In genomic region chr4:6574747-6575502, GRCh38 we compare ENCODE assay signal across 8 cellular contexts. TPM values are rescaled to one million over a fixed set of nuclear protein-coding genes. Genes with fewer than 3 reads are reported as not detected.
DNase-seq lines count a peak whose midpoint lies in the region; ATAC-seq, FAIRE-seq and TF ChIP-seq lines count a peak whose summit lies in the region.

MAN2B2 (plus strand) TSS chr4:6575189; CDS start chr4:6575211, 22 bp downstream.

- peaks cover 3 to 18% of the 10 kb centered on the region in 2 donors for H3K36me3 ChIP-seq in lung (ENCODE audit: control insufficient read depth in 2 of 2, insufficient read depth in 2 of 2, low read length in 2 of 2)

- ATAC-seq in HG03442 (IDR thresholded peaks at IDR 0.05; ENCODE audit: unreplicated experiment) = peak; percentile 90
- peak; percentile 96 for ATAC-seq in activated CD8-positive, alpha-beta T cell treated with anti-CD3 and anti-CD28 coated beads for 36 hours
- ATAC-seq in lung (ENCODE audit: insufficient read depth, low FRiP score) = peak; percentile 98

- intact Hi-C loops in activated CD8-positive, alpha-beta T cell treated with anti-CD3 and anti-CD28 coated beads for 36 hours (cut with micrococcal nuclease) = no loop called here

- peak within 1 kb of the TSS; percentile 79 for H3K4me3 Mint-ChIP-seq in activated CD8-positive, alpha-beta T cell treated with anti-CD3 and anti-CD28 coated beads for 36 hours

- peaks cover 0 to 9% of the 10 kb centered on the region in 2 donors for H3K9me3 ChIP-seq in lung (ENCODE audit: control insufficient read depth in 2 of 2, insufficient read depth in 1 of 2, low read length in 1 of 2)

- H3K4me1 ChIP-seq in lung (ENCODE audit: control insufficient read depth in 2 of 2, insufficient read depth in 2 of 2, low read length in 2 of 2) = peaks cover 0 to 7% of the 10 kb centered on the region in 2 donors

- peak; percentile 98 for DNase-seq in GM19239 (ENCODE audit: insufficient read length, low spot score)
- peak; percentile 35 for DNase-seq in NCI-H748 treated with DMSO at 0.1 percent for 48 hours (lab: John Stamatoyannopoulos, UW)
- peak; percentile 83 for DNase-seq in activated CD8-positive, alpha-beta T cell treated with anti-CD3 and anti-CD28 coated beads for 36 hours
- peak; percentile 95 for DNase-seq in ecto neural progenitor cell (ENCODE audit: low spot score)
- DNase-seq in lung (ENCODE audit: low spot score) = peak; percentile 86
- peak; percentile 65 to 86 (median 75) for DNase-seq in stimulated activated CD4-positive, alpha-beta T cell treated with anti-CD3 and anti-CD28 coated beads, TNF-alpha, amount 100 ng/mL, for 24 hours (ENCODE audit: low read depth in 3 of 3)

- H3K4me3 ChIP-seq in lung = peak within 1 kb of the TSS; percentile 89

- CTCF ChIA-PET in activated CD8-positive, alpha-beta T cell treated with anti-CD3 and anti-CD28 coated beads for 36 hours (lab: Charles Lee) = interaction anchor here (1.0 to 3.0 kb wide), 5 partner anchors 29 to 399 kb away, joined by 3 to 7 read pairs (median 3); a partner anchor contains a TSS

- POLR2A ChIA-PET in activated CD8-positive, alpha-beta T cell treated with anti-CD3 and anti-CD28 coated beads for 36 hours (lab: Charles Lee) = interaction anchor here (0.6 to 2.4 kb wide), 6 partner anchors 13 to 115 kb away, joined by 3 to 13 read pairs (median 3); partner anchors contain the start of gene MRFAP1

- H3K27ac Mint-ChIP-seq in activated CD8-positive, alpha-beta T cell treated with anti-CD3 and anti-CD28 coated beads for 36 hours = peak within 1 kb of the TSS; percentile 83

- FAIRE-seq in GM19239 (lab: Jason Lieb, UNC) = peak; percentile 85

- no peaks in the 10 kb centered on the region for H3K27me3 Mint-ChIP-seq in activated CD8-positive, alpha-beta T cell treated with anti-CD3 and anti-CD28 coated beads for 36 hours

- H3K27me3 ChIP-seq in lung (ENCODE audit: control insufficient read depth, insufficient read depth) = no peaks in the 10 kb centered on the region

- peaks cover 4% of the 10 kb centered on the region for H3K4me1 Mint-ChIP-seq in activated CD8-positive, alpha-beta T cell treated with anti-CD3 and anti-CD28 coated beads for 36 hours (ENCODE audit: low read depth)

- TF ChIP-seq CTCF in C4-2B (conservative IDR thresholded peaks at IDR 0.05) = no peak
- no peak for TF ChIP-seq CTCF in activated CD8-positive, alpha-beta T cell treated with anti-CD3 and anti-CD28 coated beads for 36 hours (IDR thresholded peaks at IDR 0.05)
- no peak for TF ChIP-seq CTCF in lung (IDR thresholded peaks at IDR 0.05; ENCODE audit: control extremely low read depth, extremely low read depth)

- peaks cover 10% of the 10 kb centered on the region for H3K36me3 Mint-ChIP-seq in activated CD8-positive, alpha-beta T cell treated with anti-CD3 and anti-CD28 coated beads for 36 hours (ENCODE audit: low read depth)

- H3K27ac ChIP-seq in C4-2B = peak within 1 kb of the TSS; percentile 79
- peak within 1 kb of the TSS; percentile 57 to 78 for H3K27ac ChIP-seq in lung (ENCODE audit: low read depth in 1 of 2, low read length in 1 of 2)

- H3K9me3 Mint-ChIP-seq in activated CD8-positive, alpha-beta T cell treated with anti-CD3 and anti-CD28 coated beads for 36 hours = no peaks in the 10 kb centered on the region

- WGBS in lung, 2 donors = 1% methylated on average over 51 to 62 of the region's 62 CpGs

RNA-seq across cellular contexts. Expression of gene MAN2B2, which starts in this region (rescaled TPM):
- 10 to 100 TPM; 10.8 to 13.0 TPM for total RNA-seq in activated CD8-positive, alpha-beta T cell treated with anti-CD3 and anti-CD28 coated beads for 36 hours
- 10 to 100 TPM; 12.2 to 36.1 TPM for total RNA-seq in lung
- polyA plus RNA-seq in lung = 10 to 100 TPM in 1 of 2 donors, 1 to 10 TPM in 1; 6.5 to 20.8 TPM

Comparison
In these comparisons a context has a peak if more than half of its experiments do, and no peak if none do; other contexts are left out.
1. Peak in every context shown above with its lines: DNase-seq, ATAC-seq, H3K4me3 ChIP-seq and H3K27ac ChIP-seq.
2. DNase-seq: peak in every context shown above with its lines; median percentile 98 in GM19239; 95 in ecto neural progenitor cell; 86 in lung; 83 in activated CD8-positive, alpha-beta T cell treated with anti-CD3 and anti-CD28 coated beads for 36 hours; 75 in stimulated activated CD4-positive, alpha-beta T cell treated with anti-CD3 and anti-CD28 coated beads, TNF-alpha, amount 100 ng/mL, for 24 hours; 35 in NCI-H748 treated with DMSO at 0.1 percent for 48 hours.